9 cellular contexts compared by ENCODE assay signal in the genomic region with DNA sequence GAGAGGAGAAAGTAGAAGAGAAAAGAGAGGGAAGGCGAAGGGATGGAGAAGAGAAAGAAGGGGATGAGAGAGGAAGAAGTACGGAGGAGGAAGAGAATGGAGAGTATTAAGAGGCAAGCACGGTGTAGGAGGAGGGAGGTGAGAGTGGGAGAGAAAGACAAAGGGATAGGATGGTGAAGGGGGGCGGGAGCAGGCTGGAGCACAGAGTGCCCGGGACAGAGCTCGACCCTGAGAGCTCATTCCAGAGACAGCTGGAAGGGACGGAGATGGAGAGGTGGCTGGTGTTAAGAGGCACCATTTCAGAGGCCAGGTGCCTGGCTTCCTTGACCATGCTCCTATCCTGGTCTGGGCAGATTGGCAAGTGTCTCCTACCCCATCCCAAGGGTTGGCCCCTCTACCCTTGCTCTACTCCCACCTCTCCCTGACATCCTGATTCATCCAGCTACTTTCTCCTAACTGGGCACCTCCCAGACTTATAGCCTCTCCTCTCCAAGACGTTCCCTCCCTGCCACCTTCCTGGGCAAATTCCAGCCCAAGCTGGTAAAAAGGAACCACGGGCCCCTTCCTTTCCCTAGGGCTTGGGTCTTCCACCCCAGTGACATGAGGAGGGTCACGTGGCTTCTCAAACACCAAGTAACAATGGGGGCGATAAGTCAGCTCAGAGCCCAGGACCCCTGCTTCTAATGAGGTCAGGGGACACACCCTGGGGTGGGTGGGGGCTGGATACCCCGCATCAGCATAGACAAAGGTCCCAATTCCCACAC. TPM values are rescaled to one million over a fixed set of nuclear protein-coding genes. Genes with fewer than 3 reads are reported as not detected.
DNase-seq lines count a peak whose midpoint lies in the region; ATAC-seq and TF ChIP-seq lines count a peak whose summit lies in the region.
"Had no signal": no experiment of that assay in that cellular context is flagged by ENCODE, and none has a peak within 500 bp of the region (broad histone marks: within the 10 kb centered on the region; RNA-seq: fewer than 3 reads in every experiment).

No MANE protein-coding gene starts in this region.

- peaks cover 0 to 11% (median 5%) of the 10 kb centered on the region in 3 donors for H3K27me3 Mint-ChIP-seq in naive B cell

- H3K4me3 Mint-ChIP-seq in naive B cell, result peak overlapping the region; percentile 13 to 94 (median 86)

- H4K20me1 ChIP-seq in Karpas-422 (ENCODE audit: insufficient read depth, low read depth, low read length), result no peaks in the 10 kb centered on the region

- H3K27me3 ChIP-seq in Karpas-422 (ENCODE audit: low read length) (no peaks in the 10 kb centered on the region), upper lobe of right lung (no peaks in the 10 kb centered on the region)
- H3K27me3 ChIP-seq: right atrium auricular region had no signal

- peak overlapping the region in 3 of 6 donors; percentile 7 to 67 (median 21) for H3K27ac Mint-ChIP-seq in naive B cell

- H3K27ac ChIP-seq in Karpas-422 (ENCODE audit: low read length) (no peak overlapping the region), upper lobe of right lung (no peak overlapping the region)

- H3K79me2 ChIP-seq in Karpas-422 (ENCODE audit: low read length), result peaks cover 29% of the 10 kb centered on the region

- no peak overlapping the region for H2AFZ ChIP-seq in Karpas-422 (ENCODE audit: low read length)

- intact Hi-C loops in upper lobe of right lung (cut with DNase I), result no loop called here

- peak overlapping the region; percentile 74 for H3K4me2 ChIP-seq in Karpas-422 (ENCODE audit: low read depth, low read length, poor library complexity, severe bottlenecking)

- H3K36me3 Mint-ChIP-seq in naive B cell, result no peaks in the 10 kb centered on the region

- H3K4me1 ChIP-seq in Karpas-422 (ENCODE audit: low read length), result peaks cover 25% of the 10 kb centered on the region
- peaks cover 21% of the 10 kb centered on the region for H3K4me1 ChIP-seq in upper lobe of right lung

- H3K9me2 ChIP-seq in Karpas-422 (replicated peaks; ENCODE audit: insufficient read depth, low read length), result no peaks in the 10 kb centered on the region

- TF ChIP-seq CTCF in choroid plexus epithelial cell (conservative IDR thresholded peaks at IDR 0.05; ENCODE audit: low read depth, low read length) (no peak), GM13976 (IDR thresholded peaks at IDR 0.05; ENCODE audit: borderline replicate concordance, control extremely low read depth, extremely low read depth, insufficient read depth, missing control alignments) (no peak), upper lobe of right lung (IDR thresholded peaks at IDR 0.05) (no peak)

- in situ Hi-C loops in GM13976 (cut with MboI; ENCODE audit: low sequenced_read_pairs, unreplicated experiment), result no loop called here

- H3K36me3 ChIP-seq in Karpas-422 (ENCODE audit: insufficient read depth, low read length), result peaks cover 8% of the 10 kb centered on the region
- peaks cover 5% of the 10 kb centered on the region for H3K36me3 ChIP-seq in upper lobe of right lung

- DNase-seq in Ammon's horn (ENCODE audit: low spot score), result peak; percentile 48
- DNase-seq in Karpas-422, result no peak
- DNase-seq in choroid plexus epithelial cell (ENCODE audit: low read depth), result no peak
- DNase-seq in naive B cell, result no peak
- DNase-seq in HuH-7.5 (ENCODE audit: low spot score), result no peak
- no peak for DNase-seq in GM13976 (ENCODE audit: low spot score)
- no peak for DNase-seq in upper lobe of right lung
- DNase-seq in NCI-H446 treated with DMSO at 0.1 percent for 48 hours (lab: John Stamatoyannopoulos, UW), result no peak

- peaks cover 24 to 33% (median 29%) of the 10 kb centered on the region in 3 donors for H3K4me1 Mint-ChIP-seq in naive B cell

- no peak for ATAC-seq in naive B cell (ENCODE audit: low read depth in 2 of 2)
- ATAC-seq in upper lobe of right lung, result no peak

- H3K9me3 ChIP-seq in Karpas-422 (ENCODE audit: low read length) (no peaks in the 10 kb centered on the region), upper lobe of right lung (no peaks in the 10 kb centered on the region)
- H3K9me3 ChIP-seq: right atrium auricular region had no signal

- H3K4me3 ChIP-seq in Karpas-422 (ENCODE audit: low read length), result peak overlapping the region; percentile 74
- peak overlapping the region; percentile 3 for H3K4me3 ChIP-seq in choroid plexus epithelial cell (ENCODE audit: low read depth, low read length)
- H3K4me3 ChIP-seq in upper lobe of right lung, result no peak overlapping the region

- H3K9ac ChIP-seq in Karpas-422 (ENCODE audit: low read length), result peak overlapping the region; percentile 96

- no peaks in the 10 kb centered on the region for H3K9me3 Mint-ChIP-seq in naive B cell

RNA-seq across cellular contexts. Expression of a gene that starts 1.2 kb away (rescaled TPM):
- 4.4 and 8.8 TPM in 2 replicates for total RNA-seq in Karpas-422 (2014; rRNA removed; shearing (Covaris generic); ENCODE audit: low replicate concordance)
- 1 to 10 TPM in 3 of 6 donors, under 1 TPM in 1, not detected in 2; 0.35 to 1.8 (median 1.3) TPM for polyA plus RNA-seq in naive B cell (ENCODE audit: low read depth in 6 of 6)
- 3.8 TPM for total RNA-seq in upper lobe of right lung

RNA-seq across cellular contexts. Expression of a gene that starts 1.3 kb away (rescaled TPM):
- 165 and 169 TPM in 2 replicates for total RNA-seq in Karpas-422 (2014; rRNA removed; shearing (Covaris generic); ENCODE audit: low replicate concordance)
- 10 to 100 TPM; 34.4 to 61.0 (median 49.1) TPM for polyA plus RNA-seq in naive B cell (ENCODE audit: low read depth in 6 of 6)
- total RNA-seq in upper lobe of right lung, result 63.2 TPM

RNA-seq across cellular contexts. Expression of a gene that starts 17.8 kb away (rescaled TPM):
- total RNA-seq in Karpas-422 (2014; rRNA removed; shearing (Covaris generic); ENCODE audit: low replicate concordance), result 6.6 and 12.5 TPM in 2 replicates
- not detected for polyA plus RNA-seq in naive B cell (ENCODE audit: low read depth in 6 of 6)
- total RNA-seq in upper lobe of right lung, result 0.20 TPM

RNA-seq across cellular contexts. Expression of a gene that starts 19.6 kb away (rescaled TPM):
- 17.7 and 52.9 TPM in 2 replicates for total RNA-seq in Karpas-422 (2014; rRNA removed; shearing (Covaris generic); ENCODE audit: low replicate concordance)
- polyA plus RNA-seq in naive B cell (ENCODE audit: low read depth in 6 of 6), result not detected
- 5.3 TPM for total RNA-seq in upper lobe of right lung

RNA-seq across cellular contexts. Expression of a gene that starts 22.9 kb away (rescaled TPM):
- 23.0 and 26.1 TPM in 2 replicates for total RNA-seq in Karpas-422 (2014; rRNA removed; shearing (Covaris generic); ENCODE audit: low replicate concordance)
- polyA plus RNA-seq in naive B cell (ENCODE audit: low read depth in 6 of 6), result 1 to 10 TPM; 3.6 to 8.5 (median 4.1) TPM
- total RNA-seq in upper lobe of right lung, result 19.0 TPM
